In the genomic region with DNA sequence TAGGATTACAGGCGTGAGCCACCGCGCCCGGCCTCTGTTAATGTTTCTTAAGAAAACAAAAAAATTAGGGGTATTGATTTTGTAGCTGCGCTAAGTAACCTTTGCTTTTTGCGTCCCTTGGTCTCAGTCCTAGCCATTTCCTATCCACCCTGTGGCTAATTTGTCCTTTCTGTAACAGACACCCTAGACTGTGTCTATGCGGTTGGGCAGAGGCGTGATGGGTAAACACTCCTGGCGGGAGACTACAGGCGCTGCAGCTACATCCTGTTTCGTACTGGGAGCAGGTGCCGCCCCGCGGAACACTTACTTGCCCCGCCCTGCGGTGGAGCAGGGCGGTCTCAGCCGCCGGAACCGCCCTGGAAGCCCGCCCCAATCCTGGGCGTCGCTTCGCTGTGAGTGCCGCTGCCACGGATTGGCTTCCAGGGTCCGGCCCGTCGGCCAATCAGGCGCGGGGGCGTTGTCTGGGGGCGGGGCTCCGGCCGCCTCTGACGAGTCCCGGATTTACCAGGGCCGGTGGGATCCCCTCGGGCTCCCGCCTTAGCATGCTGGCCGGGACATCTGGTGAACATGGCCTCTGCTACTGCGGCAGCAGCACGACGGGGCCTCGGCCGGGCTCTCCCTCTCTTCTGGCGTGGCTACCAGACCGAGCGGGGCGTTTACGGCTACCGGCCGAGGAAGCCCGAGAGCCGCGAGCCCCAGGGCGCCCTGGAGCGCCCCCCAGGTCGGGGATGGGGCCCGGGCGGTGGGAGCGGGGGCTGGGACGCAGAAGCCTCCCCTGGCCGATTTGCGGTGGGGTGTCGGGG, we compare ENCODE assay signal across 8 cellular contexts. TPM values are rescaled to one million over a fixed set of nuclear protein-coding genes. Genes with fewer than 3 reads are reported as not detected.
A peak's percentile ranks its signal among the peaks of the same experiment; 100 is the strongest.
DNase-seq lines count a peak whose midpoint lies in the region; ATAC-seq and TF ChIP-seq lines count a peak whose summit lies in the region.

A gene with protein sequence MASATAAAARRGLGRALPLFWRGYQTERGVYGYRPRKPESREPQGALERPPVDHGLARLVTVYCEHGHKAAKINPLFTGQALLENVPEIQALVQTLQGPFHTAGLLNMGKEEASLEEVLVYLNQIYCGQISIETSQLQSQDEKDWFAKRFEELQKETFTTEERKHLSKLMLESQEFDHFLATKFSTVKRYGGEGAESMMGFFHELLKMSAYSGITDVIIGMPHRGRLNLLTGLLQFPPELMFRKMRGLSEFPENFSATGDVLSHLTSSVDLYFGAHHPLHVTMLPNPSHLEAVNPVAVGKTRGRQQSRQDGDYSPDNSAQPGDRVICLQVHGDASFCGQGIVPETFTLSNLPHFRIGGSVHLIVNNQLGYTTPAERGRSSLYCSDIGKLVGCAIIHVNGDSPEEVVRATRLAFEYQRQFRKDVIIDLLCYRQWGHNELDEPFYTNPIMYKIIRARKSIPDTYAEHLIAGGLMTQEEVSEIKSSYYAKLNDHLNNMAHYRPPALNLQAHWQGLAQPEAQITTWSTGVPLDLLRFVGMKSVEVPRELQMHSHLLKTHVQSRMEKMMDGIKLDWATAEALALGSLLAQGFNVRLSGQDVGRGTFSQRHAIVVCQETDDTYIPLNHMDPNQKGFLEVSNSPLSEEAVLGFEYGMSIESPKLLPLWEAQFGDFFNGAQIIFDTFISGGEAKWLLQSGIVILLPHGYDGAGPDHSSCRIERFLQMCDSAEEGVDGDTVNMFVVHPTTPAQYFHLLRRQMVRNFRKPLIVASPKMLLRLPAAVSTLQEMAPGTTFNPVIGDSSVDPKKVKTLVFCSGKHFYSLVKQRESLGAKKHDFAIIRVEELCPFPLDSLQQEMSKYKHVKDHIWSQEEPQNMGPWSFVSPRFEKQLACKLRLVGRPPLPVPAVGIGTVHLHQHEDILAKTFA (plus strand): TSS at position 488 of the 803 bp plus-strand sequence. CDS start 80 bp downstream, at position 568.

- TF ChIP-seq CTCF in lower leg skin (IDR thresholded peaks at IDR 0.05) = peak in 1 of 3 donors; percentile 55

- H3K4me1 Mint-ChIP-seq in CD4-positive, alpha-beta memory T cell = peaks cover 11 to 24% (median 18%) of the 10 kb centered on the region in 4 donors
- H3K4me1 Mint-ChIP-seq in activated CD4-positive, alpha-beta memory T cell treated with anti-CD3 and anti-CD28 coated beads for 36 hours (ENCODE audit: low read depth) = peaks cover 22% of the 10 kb centered on the region

- no peaks in the 10 kb centered on the region for H3K9me3 ChIP-seq in CD4-positive, alpha-beta memory T cell (ENCODE audit: control insufficient read depth in 1 of 2, low read length in 2 of 2)
- no peaks in the 10 kb centered on the region for H3K9me3 ChIP-seq in duodenal mucosa (ENCODE audit: control insufficient read depth in 1 of 2, low read length in 2 of 2)

- peaks cover 16% of the 10 kb centered on the region for H3K4me1 ChIP-seq in CD4-positive, alpha-beta memory T cell (ENCODE audit: insufficient read depth, low read length)
- peaks cover 5 to 6% of the 10 kb centered on the region in 2 donors for H3K4me1 ChIP-seq in duodenal mucosa (ENCODE audit: control insufficient read depth in 1 of 2, insufficient read depth in 2 of 2, low read length in 2 of 2)

- peak; percentile 97 to 98 (median 97) for DNase-seq in CD4-positive, alpha-beta memory T cell
- DNase-seq in NCI-H82 treated with DMSO at 0.1 percent for 48 hours (lab: John Stamatoyannopoulos, UW; ENCODE audit: unreplicated experiment) = peak; percentile 84
- DNase-seq in activated CD4-positive, alpha-beta memory T cell treated with anti-CD3 and anti-CD28 coated beads for 36 hours = peak; percentile 99
- DNase-seq in lower leg skin (ENCODE audit: low spot score in 2 of 2) = peak; percentile 97 to 100
- DNase-seq in stimulated activated CD4-positive, alpha-beta T cell treated with anti-CD3 and anti-CD28 coated beads, Interleukin-4, amount 100 ng/mL, for 48 hours (ENCODE audit: low read depth in 2 of 2) = peak; percentile 99

- peak within 1 kb of the TSS; percentile 85 to 93 (median 89) for H3K4me3 Mint-ChIP-seq in CD4-positive, alpha-beta memory T cell
- peak within 1 kb of the TSS; percentile 81 for H3K4me3 Mint-ChIP-seq in activated CD4-positive, alpha-beta memory T cell treated with anti-CD3 and anti-CD28 coated beads for 36 hours

- no peaks in the 10 kb centered on the region for H3K27me3 ChIP-seq in CD4-positive, alpha-beta memory T cell (ENCODE audit: insufficient read depth, low read length)
- no peaks in the 10 kb centered on the region for H3K27me3 ChIP-seq in duodenal mucosa (ENCODE audit: control insufficient read depth in 1 of 2, insufficient read depth in 2 of 2, low read length in 2 of 2)

- POLR2A ChIA-PET in CD4-positive, alpha-beta memory T cell (lab: Charles Lee; ENCODE audit: partially characterized antibody) = interaction anchor here (0.8 to 4.8 kb wide), 4 partner anchors 25 to 127 kb away, joined by 3 to 50 read pairs (median 6); a partner anchor contains a TSS
- POLR2A ChIA-PET in activated CD4-positive, alpha-beta memory T cell treated with anti-CD3 and anti-CD28 coated beads for 36 hours (lab: Charles Lee) = interaction anchor here (0.6 to 1.0 kb wide), 2 partner anchors 26 to 459 kb away, joined by 3 to 4 read pairs; a partner anchor contains a TSS

- no peaks in the 10 kb centered on the region for H3K36me3 Mint-ChIP-seq in CD4-positive, alpha-beta memory T cell
- H3K36me3 Mint-ChIP-seq in activated CD4-positive, alpha-beta memory T cell treated with anti-CD3 and anti-CD28 coated beads for 36 hours = no peaks in the 10 kb centered on the region

- peak within 1 kb of the TSS; percentile 76 to 90 for H3K9ac ChIP-seq in duodenal mucosa (ENCODE audit: low read depth in 1 of 2, low read length in 2 of 2)

- H3K9me3 Mint-ChIP-seq in CD4-positive, alpha-beta memory T cell = no peaks in the 10 kb centered on the region
- H3K9me3 Mint-ChIP-seq in activated CD4-positive, alpha-beta memory T cell treated with anti-CD3 and anti-CD28 coated beads for 36 hours = no peaks in the 10 kb centered on the region

- H3K36me3 ChIP-seq in CD4-positive, alpha-beta memory T cell (ENCODE audit: insufficient read depth, low read length) = no peaks in the 10 kb centered on the region
- no peaks in the 10 kb centered on the region for H3K36me3 ChIP-seq in duodenal mucosa (ENCODE audit: control insufficient read depth in 1 of 2, insufficient read depth in 2 of 2, low read length in 2 of 2)

- CTCF ChIA-PET in CD4-positive, alpha-beta memory T cell (lab: Charles Lee; ENCODE audit: partially characterized antibody) = interaction anchor here (0.6 to 1.2 kb wide), 2 partner anchors 26 to 88 kb away, joined by 3 to 5 read pairs; a partner anchor contains a TSS
- CTCF ChIA-PET in activated CD4-positive, alpha-beta memory T cell treated with anti-CD3 and anti-CD28 coated beads for 36 hours (lab: Charles Lee) = interaction anchor here (0.9 to 1.9 kb wide), 4 partner anchors 20 to 146 kb away, joined by 3 to 6 read pairs (median 4); no protein-coding TSS in a partner anchor

- H3K27ac Mint-ChIP-seq in CD4-positive, alpha-beta memory T cell = peak within 1 kb of the TSS; percentile 70 to 97 (median 96)
- H3K27ac Mint-ChIP-seq in activated CD4-positive, alpha-beta memory T cell treated with anti-CD3 and anti-CD28 coated beads for 36 hours = peak within 1 kb of the TSS; percentile 82

- ATAC-seq in GM19438 (IDR thresholded peaks at IDR 0.05; ENCODE audit: low read depth, unreplicated experiment) (peak; percentile 94), HG03575 (IDR thresholded peaks at IDR 0.05; ENCODE audit: extremely low read depth, insufficient number of reproducible peaks, low FRiP score, unreplicated experiment) (peak; percentile 78)

- 6 to 18% methylated on average over 13 to 51 of the region's 66 CpGs for whole genome bisulfite sequencing in lower leg skin, 2 donors

- no peak for TF ChIP-seq POLR2A in lower leg skin (IDR thresholded peaks at IDR 0.05)

- intact Hi-C loops in CD4-positive, alpha-beta memory T cell (cut with micrococcal nuclease) = loop anchor here (1.0 to 5.0 kb wide), 6 partner anchors 25 to 279 kb away; a partner anchor contains a TSS
- intact Hi-C loops in activated CD4-positive, alpha-beta memory T cell treated with anti-CD3 and anti-CD28 coated beads for 36 hours (cut with micrococcal nuclease) = loop anchor here (1.0 to 5.0 kb wide), 4 partner anchors 25 to 129 kb away; a partner anchor contains a TSS
- intact Hi-C loops in lower leg skin (cut with DNase I; ENCODE audit: low total_unique reads) = no loop called here

- H3K27ac ChIP-seq in CD4-positive, alpha-beta memory T cell (ENCODE audit: low read depth, low read length) = peak within 1 kb of the TSS; percentile 83
- H3K27ac ChIP-seq in duodenal mucosa (ENCODE audit: low read depth, low read length) = peak within 1 kb of the TSS; percentile 66

- peak within 1 kb of the TSS; percentile 52 to 83 for H3K4me3 ChIP-seq in CD4-positive, alpha-beta memory T cell (ENCODE audit: low read length in 2 of 2)
- H3K4me3 ChIP-seq in duodenal mucosa (ENCODE audit: low read depth in 1 of 2, low read length in 2 of 2) (peak within 1 kb of the TSS; percentile 76 to 84), lower leg skin (ENCODE audit: low read depth, poor library complexity, severe bottlenecking) (peak within 1 kb of the TSS; percentile 96)

- peaks cover 0 to 2% of the 10 kb centered on the region in 2 donors for H3K27me3 Mint-ChIP-seq in CD4-positive, alpha-beta memory T cell
- no peaks in the 10 kb centered on the region for H3K27me3 Mint-ChIP-seq in activated CD4-positive, alpha-beta memory T cell treated with anti-CD3 and anti-CD28 coated beads for 36 hours

RNA-seq across cellular contexts. Expression of the gene that starts here (rescaled TPM):
- total RNA-seq in CD4-positive, alpha-beta memory T cell = 10 to 100 TPM; 15.7 to 16.5 TPM
- polyA plus RNA-seq in CD4-positive, alpha-beta memory T cell = 1 to 10 TPM; 7.3 to 9.0 TPM
- total RNA-seq in activated CD4-positive, alpha-beta memory T cell treated with anti-CD3 and anti-CD28 coated beads for 36 hours = 10 to 100 TPM; 16.2 to 17.1 TPM
- total RNA-seq in lower leg skin = 10 to 100 TPM in 3 of 4 donors, 1 to 10 TPM in 1; 9.7 to 18.7 (median 13.1) TPM

Comparison
In these comparisons a context has a peak if more than half of its experiments do, and no peak if none do; other contexts are left out.
1. Peak in every context shown above with its lines: DNase-seq, ATAC-seq, H3K4me3 ChIP-seq and H3K27ac ChIP-seq.